ENCODE assay signal across 1 cellular context in the genomic region with DNA sequence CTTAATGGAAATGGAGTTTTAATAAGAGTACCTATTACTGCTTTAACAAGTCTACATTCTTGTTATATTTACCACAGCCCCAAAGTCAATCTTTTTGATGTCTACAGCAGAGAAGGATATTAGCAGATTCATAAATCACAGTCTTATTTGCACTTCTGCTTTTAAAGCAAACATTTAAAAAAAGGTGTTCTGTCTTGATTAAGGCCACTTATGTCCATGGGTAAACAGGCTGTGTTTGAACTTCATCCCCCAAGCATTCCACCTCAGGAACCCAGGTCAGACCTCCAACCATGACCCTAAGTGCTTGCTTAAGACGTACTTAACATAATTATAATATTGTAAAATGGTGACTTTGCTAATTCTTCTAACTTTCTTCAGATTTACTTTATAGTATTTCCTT.
TF ChIP-seq lines count a peak whose summit lies in the region.

No MANE protein-coding gene starts in this region.

TF ChIP-seq in HepG2, 621 proteins besides CTCF, POLR2A, EP300 and RAD21 (continued from another document and continues in another):
- TF ChIP-seq ZNF770 (CRISPR knock-in tag; IDR thresholded peaks at IDR 0.05) = no peak
- TF ChIP-seq PRMT3 (CRISPR knock-in tag; IDR thresholded peaks at IDR 0.05; ENCODE audit: borderline replicate concordance, low read depth) = no peak
- TF ChIP-seq ZNF547 (CRISPR knock-in tag; IDR thresholded peaks at IDR 0.05) = no peak
- TF ChIP-seq, protein P1, sequence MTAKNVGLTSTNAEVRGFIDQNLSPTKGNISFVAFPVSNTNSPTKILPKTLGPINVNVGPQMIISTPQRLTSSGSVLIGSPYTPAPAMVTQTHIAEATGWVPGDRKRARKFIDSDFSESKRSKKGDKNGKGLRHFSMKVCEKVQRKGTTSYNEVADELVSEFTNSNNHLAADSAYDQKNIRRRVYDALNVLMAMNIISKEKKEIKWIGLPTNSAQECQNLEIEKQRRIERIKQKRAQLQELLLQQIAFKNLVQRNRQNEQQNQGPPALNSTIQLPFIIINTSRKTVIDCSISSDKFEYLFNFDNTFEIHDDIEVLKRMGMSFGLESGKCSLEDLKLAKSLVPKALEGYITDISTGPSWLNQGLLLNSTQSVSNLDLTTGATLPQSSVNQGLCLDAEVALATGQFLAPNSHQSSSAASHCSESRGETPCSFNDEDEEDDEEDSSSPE (CRISPR knock-in tag; IDR thresholded peaks at IDR 0.05) = no peak
- no peak for TF ChIP-seq U2AF2 (IDR thresholded peaks at IDR 0.05; ENCODE audit: low read depth, low read length)
- TF ChIP-seq ZNF557 (CRISPR knock-in tag; IDR thresholded peaks at IDR 0.05) = no peak
- TF ChIP-seq, protein P2, sequence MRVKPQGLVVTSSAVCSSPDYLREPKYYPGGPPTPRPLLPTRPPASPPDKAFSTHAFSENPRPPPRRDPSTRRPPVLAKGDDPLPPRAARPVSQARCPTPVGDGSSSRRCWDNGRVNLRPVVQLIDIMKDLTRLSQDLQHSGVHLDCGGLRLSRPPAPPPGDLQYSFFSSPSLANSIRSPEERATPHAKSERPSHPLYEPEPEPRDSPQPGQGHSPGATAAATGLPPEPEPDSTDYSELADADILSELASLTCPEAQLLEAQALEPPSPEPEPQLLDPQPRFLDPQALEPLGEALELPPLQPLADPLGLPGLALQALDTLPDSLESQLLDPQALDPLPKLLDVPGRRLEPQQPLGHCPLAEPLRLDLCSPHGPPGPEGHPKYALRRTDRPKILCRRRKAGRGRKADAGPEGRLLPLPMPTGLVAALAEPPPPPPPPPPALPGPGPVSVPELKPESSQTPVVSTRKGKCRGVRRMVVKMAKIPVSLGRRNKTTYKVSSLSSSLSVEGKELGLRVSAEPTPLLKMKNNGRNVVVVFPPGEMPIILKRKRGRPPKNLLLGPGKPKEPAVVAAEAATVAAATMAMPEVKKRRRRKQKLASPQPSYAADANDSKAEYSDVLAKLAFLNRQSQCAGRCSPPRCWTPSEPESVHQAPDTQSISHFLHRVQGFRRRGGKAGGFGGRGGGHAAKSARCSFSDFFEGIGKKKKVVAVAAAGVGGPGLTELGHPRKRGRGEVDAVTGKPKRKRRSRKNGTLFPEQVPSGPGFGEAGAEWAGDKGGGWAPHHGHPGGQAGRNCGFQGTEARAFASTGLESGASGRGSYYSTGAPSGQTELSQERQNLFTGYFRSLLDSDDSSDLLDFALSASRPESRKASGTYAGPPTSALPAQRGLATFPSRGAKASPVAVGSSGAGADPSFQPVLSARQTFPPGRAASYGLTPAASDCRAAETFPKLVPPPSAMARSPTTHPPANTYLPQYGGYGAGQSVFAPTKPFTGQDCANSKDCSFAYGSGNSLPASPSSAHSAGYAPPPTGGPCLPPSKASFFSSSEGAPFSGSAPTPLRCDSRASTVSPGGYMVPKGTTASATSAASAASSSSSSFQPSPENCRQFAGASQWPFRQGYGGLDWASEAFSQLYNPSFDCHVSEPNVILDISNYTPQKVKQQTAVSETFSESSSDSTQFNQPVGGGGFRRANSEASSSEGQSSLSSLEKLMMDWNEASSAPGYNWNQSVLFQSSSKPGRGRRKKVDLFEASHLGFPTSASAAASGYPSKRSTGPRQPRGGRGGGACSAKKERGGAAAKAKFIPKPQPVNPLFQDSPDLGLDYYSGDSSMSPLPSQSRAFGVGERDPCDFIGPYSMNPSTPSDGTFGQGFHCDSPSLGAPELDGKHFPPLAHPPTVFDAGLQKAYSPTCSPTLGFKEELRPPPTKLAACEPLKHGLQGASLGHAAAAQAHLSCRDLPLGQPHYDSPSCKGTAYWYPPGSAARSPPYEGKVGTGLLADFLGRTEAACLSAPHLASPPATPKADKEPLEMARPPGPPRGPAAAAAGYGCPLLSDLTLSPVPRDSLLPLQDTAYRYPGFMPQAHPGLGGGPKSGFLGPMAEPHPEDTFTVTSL (CRISPR knock-in tag; IDR thresholded peaks at IDR 0.05; ENCODE audit: borderline replicate concordance) = peak; percentile 60; the same call in 1 of the 2 replicates
- TF ChIP-seq ZNF503 (CRISPR knock-in tag; IDR thresholded peaks at IDR 0.05) = peak; percentile 92
- no peak for TF ChIP-seq ZNF513 (CRISPR knock-in tag; conservative IDR thresholded peaks at IDR 0.05)
- no peak for TF ChIP-seq PHF20 (CRISPR knock-in tag; IDR thresholded peaks at IDR 0.05)
- peak; percentile 37; the same call in 1 of the 2 replicates for TF ChIP-seq THAP11 (CRISPR knock-in tag; IDR thresholded peaks at IDR 0.05)
- TF ChIP-seq SIX1 (CRISPR knock-in tag; IDR thresholded peaks at IDR 0.05; ENCODE audit: borderline replicate concordance) = no peak
- no peak for TF ChIP-seq ZNF468 (CRISPR knock-in tag; IDR thresholded peaks at IDR 0.05)
- TF ChIP-seq PRPF4 (IDR thresholded peaks at IDR 0.05; ENCODE audit: low read depth, low read length, poor library complexity, severe bottlenecking) = no peak
- peak; percentile 33; the same call in 1 of the 2 replicates for TF ChIP-seq ZNF816 (CRISPR knock-in tag; IDR thresholded peaks at IDR 0.05; ENCODE audit: borderline replicate concordance)
- TF ChIP-seq SOX13 (IDR thresholded peaks at IDR 0.05) = 0 out of 2 replicates have a peak, but pooled peaks have one; percentile 38
- peak in 1 of 2 experiments; percentile 79; a peak in 2 of 4 replicates for TF ChIP-seq SOX13 (CRISPR knock-in tag; conservative IDR thresholded peaks at IDR 0.05 in 1 of 2, IDR thresholded peaks at IDR 0.05 in 1 of 2)
- no peak for TF ChIP-seq ZNF232 (CRISPR knock-in tag; IDR thresholded peaks at IDR 0.05; ENCODE audit: borderline replicate concordance)
- TF ChIP-seq GATAD1 (CRISPR knock-in tag; IDR thresholded peaks at IDR 0.05) = no peak
- peak; percentile 61; the same call in 1 of the 2 replicates for TF ChIP-seq RXRB (CRISPR knock-in tag; IDR thresholded peaks at IDR 0.05; ENCODE audit: borderline replicate concordance)
- peak; percentile 84 for TF ChIP-seq TBX3 (IDR thresholded peaks at IDR 0.05; ENCODE audit: borderline replicate concordance)
- peak; percentile 32; the same call in 1 of the 2 replicates for TF ChIP-seq FOXO1 (CRISPR knock-in tag; IDR thresholded peaks at IDR 0.05)
- peak; percentile 93 for TF ChIP-seq ARID5B (CRISPR knock-in tag; IDR thresholded peaks at IDR 0.05)
- TF ChIP-seq, protein P3, sequence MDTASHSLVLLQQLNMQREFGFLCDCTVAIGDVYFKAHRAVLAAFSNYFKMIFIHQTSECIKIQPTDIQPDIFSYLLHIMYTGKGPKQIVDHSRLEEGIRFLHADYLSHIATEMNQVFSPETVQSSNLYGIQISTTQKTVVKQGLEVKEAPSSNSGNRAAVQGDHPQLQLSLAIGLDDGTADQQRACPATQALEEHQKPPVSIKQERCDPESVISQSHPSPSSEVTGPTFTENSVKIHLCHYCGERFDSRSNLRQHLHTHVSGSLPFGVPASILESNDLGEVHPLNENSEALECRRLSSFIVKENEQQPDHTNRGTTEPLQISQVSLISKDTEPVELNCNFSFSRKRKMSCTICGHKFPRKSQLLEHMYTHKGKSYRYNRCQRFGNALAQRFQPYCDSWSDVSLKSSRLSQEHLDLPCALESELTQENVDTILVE (CRISPR knock-in tag; IDR thresholded peaks at IDR 0.05) = 0 out of 2 replicates have a peak, but pooled peaks have one; percentile 61
- no peak for TF ChIP-seq SOX6 (IDR thresholded peaks at IDR 0.05)
- TF ChIP-seq SOX6 (CRISPR knock-in tag; IDR thresholded peaks at IDR 0.05) = peak; percentile 64
- TF ChIP-seq PHF5A (CRISPR knock-in tag; IDR thresholded peaks at IDR 0.05; ENCODE audit: low read depth, unreplicated experiment) = no peak
- TF ChIP-seq ZBTB44 (CRISPR knock-in tag; IDR thresholded peaks at IDR 0.05) = no peak
- TF ChIP-seq ZBTB7B (CRISPR knock-in tag; IDR thresholded peaks at IDR 0.05) = 0 out of 2 replicates have a peak, but pooled peaks have one; percentile 35
- TF ChIP-seq, protein P4, sequence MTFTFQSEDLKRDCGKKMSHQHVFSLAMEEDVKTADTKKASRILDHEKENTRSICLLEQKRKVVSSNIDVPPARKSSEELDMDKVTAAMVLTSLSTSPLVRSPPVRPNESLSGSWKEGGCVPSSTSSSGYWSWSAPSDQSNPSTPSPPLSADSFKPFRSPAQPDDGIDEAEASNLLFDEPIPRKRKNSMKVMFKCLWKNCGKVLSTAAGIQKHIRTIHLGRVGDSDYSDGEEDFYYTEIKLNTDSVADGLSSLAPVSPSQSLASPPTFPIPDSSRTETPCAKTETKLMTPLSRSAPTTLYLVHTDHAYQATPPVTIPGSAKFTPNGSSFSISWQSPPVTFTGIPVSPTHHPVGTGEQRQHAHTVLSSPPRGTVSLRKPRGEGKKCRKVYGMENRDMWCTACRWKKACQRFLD (CRISPR knock-in tag; IDR thresholded peaks at IDR 0.05; ENCODE audit: borderline replicate concordance) = no peak
- no peak for TF ChIP-seq CHD2 (IDR thresholded peaks at IDR 0.05; ENCODE audit: low read depth, low read length)
- TF ChIP-seq NPAS2 (CRISPR knock-in tag; IDR thresholded peaks at IDR 0.05; ENCODE audit: borderline replicate concordance) = no peak
- no peak for TF ChIP-seq ZNF558 (CRISPR knock-in tag; IDR thresholded peaks at IDR 0.05; ENCODE audit: borderline replicate concordance)
- TF ChIP-seq REXO4 (CRISPR knock-in tag; IDR thresholded peaks at IDR 0.05; ENCODE audit: borderline replicate concordance) = no peak
- TF ChIP-seq HNF4A (CRISPR knock-in tag; IDR thresholded peaks at IDR 0.05) = 0 out of 2 replicates have a peak, but pooled peaks have one; percentile 48
- TF ChIP-seq NCOA2 (CRISPR knock-in tag; IDR thresholded peaks at IDR 0.05) = peak; percentile 87
